Comparison of ENCODE assay signal across 12 cellular contexts in genomic region chr13:39565036-39565949, GRCh38. TPM values are rescaled to one million over a fixed set of nuclear protein-coding genes. Genes with fewer than 3 reads are reported as not detected.
DNase-seq lines count a peak whose midpoint lies in the region; TF ChIP-seq lines count a peak whose summit lies in the region.
"Had no signal": no experiment of that assay in that cellular context is flagged by ENCODE, and none has a peak within 500 bp of the region (broad histone marks: within the 10 kb centered on the region; RNA-seq: fewer than 3 reads in every experiment).

No MANE protein-coding gene starts in this region.

- CTCF ChIA-PET in A673 (lab: Charles Lee): no interaction called here
- CTCF ChIA-PET in activated CD4-positive, alpha-beta memory T cell treated with anti-CD3 and anti-CD28 coated beads for 36 hours (lab: Charles Lee): no interaction called here

- intact Hi-C loops in A673 (cut with micrococcal nuclease; ENCODE audit: unreplicated experiment): no loop called here
- intact Hi-C loops in vagina (cut with DNase I): no loop called here
- intact Hi-C loops in esophagus muscularis mucosa (cut with DNase I): no loop called here
- intact Hi-C loops in activated CD4-positive, alpha-beta memory T cell treated with anti-CD3 and anti-CD28 coated beads for 36 hours (cut with micrococcal nuclease): no loop called here

- H3K27me3 Mint-ChIP-seq in activated CD4-positive, alpha-beta memory T cell treated with anti-CD3 and anti-CD28 coated beads for 36 hours: peaks cover 5% of the 10 kb centered on the region

- TF ChIP-seq CTCF in A673 (conservative IDR thresholded peaks at IDR 0.05; ENCODE audit: low read depth, low read length) (no peak), cardiac fibroblast (IDR thresholded peaks at IDR 0.05; ENCODE audit: low read depth, low read length) (no peak), vagina (IDR thresholded peaks at IDR 0.05) (no peak), esophagus muscularis mucosa (IDR thresholded peaks at IDR 0.05) (no peak)

- POLR2A ChIA-PET in A673 (lab: Charles Lee; ENCODE audit: low non-redundant PET): no interaction called here
- POLR2A ChIA-PET in activated CD4-positive, alpha-beta memory T cell treated with anti-CD3 and anti-CD28 coated beads for 36 hours (lab: Charles Lee): no interaction called here

- H3K9me3 Mint-ChIP-seq in activated CD4-positive, alpha-beta memory T cell treated with anti-CD3 and anti-CD28 coated beads for 36 hours: no peaks in the 10 kb centered on the region

- H3K4me1 Mint-ChIP-seq in activated CD4-positive, alpha-beta memory T cell treated with anti-CD3 and anti-CD28 coated beads for 36 hours (ENCODE audit: low read depth): peaks cover 7% of the 10 kb centered on the region
- H3K4me1 Mint-ChIP-seq: CD14-positive monocyte had no signal

- H3K4me1 ChIP-seq in A673 (ENCODE audit: insufficient read depth, low read length, poor library complexity, severe bottlenecking) (peaks cover 43% of the 10 kb centered on the region), HUES64 (ENCODE audit: insufficient read depth, low read length) (peaks cover 44% of the 10 kb centered on the region), vagina (no peaks in the 10 kb centered on the region), esophagus muscularis mucosa (peaks cover 25 to 36% (median 28%) of the 10 kb centered on the region in 4 donors)

- H3K27me3 ChIP-seq in A673 (replicated peaks; ENCODE audit: insufficient read depth, low read depth, low read length, poor library complexity) (no peaks in the 10 kb centered on the region), HUES64 (ENCODE audit: insufficient read depth, low read length) (no peaks in the 10 kb centered on the region), vagina (no peaks in the 10 kb centered on the region), esophagus muscularis mucosa (no peaks in the 10 kb centered on the region)
- H3K27me3 ChIP-seq: sigmoid colon, tibial artery had no signal

- WGBS in HUES64: 19% methylated on average over 4 of the region's 6 CpGs
- WGBS in esophagus muscularis mucosa: 52% methylated on average over 6 of the region's 6 CpGs

- H3K9me3 ChIP-seq in A673 (ENCODE audit: low read depth, low read length, poor library complexity, severe bottlenecking) (no peaks in the 10 kb centered on the region), HUES64 (ENCODE audit: insufficient read depth, low read depth, low read length) (no peaks in the 10 kb centered on the region), vagina (no peaks in the 10 kb centered on the region), esophagus muscularis mucosa (no peaks in the 10 kb centered on the region)
- H3K9me3 ChIP-seq: sigmoid colon, tibial artery had no signal

- H3K36me3 ChIP-seq in A673 (ENCODE audit: insufficient read depth, low read length, poor library complexity, severe bottlenecking) (no peaks in the 10 kb centered on the region), HUES64 (ENCODE audit: insufficient read depth, low read length) (no peaks in the 10 kb centered on the region), vagina (no peaks in the 10 kb centered on the region), esophagus muscularis mucosa (no peaks in the 10 kb centered on the region)
- H3K36me3 ChIP-seq: sigmoid colon, tibial artery had no signal

- TF ChIP-seq POLR2A in vagina (IDR thresholded peaks at IDR 0.05): no peak
- no peak for TF ChIP-seq POLR2A in esophagus muscularis mucosa (IDR thresholded peaks at IDR 0.05; ENCODE audit: low read depth)

- peak overlapping the region; percentile 77 for H3K27ac ChIP-seq in A673 (ENCODE audit: low read depth, low read length, poor library complexity, severe bottlenecking)
- peak overlapping the region; percentile 88 for H3K27ac ChIP-seq in HUES64 (ENCODE audit: low read depth, low read length)
- H3K27ac ChIP-seq in vagina: no peak overlapping the region
- no peak overlapping the region for H3K27ac ChIP-seq in esophagus muscularis mucosa (replicated peaks in 1 of 4)

- no peak overlapping the region for H3K27ac Mint-ChIP-seq in activated CD4-positive, alpha-beta memory T cell treated with anti-CD3 and anti-CD28 coated beads for 36 hours
- H3K27ac Mint-ChIP-seq: CD14-positive monocyte had no signal

- no peak overlapping the region for H3K4me3 Mint-ChIP-seq in activated CD4-positive, alpha-beta memory T cell treated with anti-CD3 and anti-CD28 coated beads for 36 hours
- H3K4me3 Mint-ChIP-seq: CD14-positive monocyte had no signal

- H3K4me3 ChIP-seq in A673 (ENCODE audit: low read depth, low read length, poor library complexity, severe bottlenecking): peak overlapping the region; percentile 15
- peak overlapping the region; percentile 30 for H3K4me3 ChIP-seq in HUES64 (ENCODE audit: low read length)
- peak overlapping the region in 1 of 2 donors; percentile 9 for H3K4me3 ChIP-seq in cardiac fibroblast (replicated peaks in 1 of 2; ENCODE audit: low read depth in 2 of 2, low read length in 2 of 2)
- no peak overlapping the region for H3K4me3 ChIP-seq in vagina
- no peak overlapping the region for H3K4me3 ChIP-seq in esophagus muscularis mucosa
- H3K4me3 ChIP-seq: K562 had no signal

- no TSS peak for BruUV-seq in A673 (replicated peaks; lab: Mats Ljungman, UMichigan)

- DNase-seq in A673 (ENCODE audit: low spot score): peak; percentile 82
- peak; percentile 92 to 94 for DNase-seq in cardiac fibroblast (ENCODE audit: low read depth in 2 of 2)
- peak; percentile 85 for DNase-seq in kidney glomerular epithelial cell (lab: John Stamatoyannopoulos, UW)
- no peak for DNase-seq in vagina (ENCODE audit: extremely low spot score in 2 of 2)
- no peak for DNase-seq in esophagus muscularis mucosa (ENCODE audit: extremely low spot score)
- DNase-seq in DMS114 treated with DMSO at 0.1 percent for 48 hours (lab: John Stamatoyannopoulos, UW; ENCODE audit: unreplicated experiment): no peak
- no peak for DNase-seq in activated CD4-positive, alpha-beta memory T cell treated with anti-CD3 and anti-CD28 coated beads for 36 hours
- DNase-seq: sigmoid colon, tibial artery had no signal

- H3K36me3 Mint-ChIP-seq in activated CD4-positive, alpha-beta memory T cell treated with anti-CD3 and anti-CD28 coated beads for 36 hours: no peaks in the 10 kb centered on the region
- H3K36me3 Mint-ChIP-seq: CD14-positive monocyte had no signal

- TF ChIP-seq EP300 in esophagus muscularis mucosa (IDR thresholded peaks at IDR 0.05): no peak

- H3K9ac ChIP-seq in HUES64 (ENCODE audit: low read depth, low read length): peak overlapping the region; percentile 63; the same call in 1 of the 2 replicates

RNA-seq across cellular contexts. Expression of gene LHFPL6, which starts 37.7 kb away (rescaled TPM):
- 63.9 and 72.1 TPM in 2 replicates for total RNA-seq in A673 (2021)
- 8.4 TPM for polyA plus RNA-seq in HUES64 (2013, experiment 1 of 2)
- polyA plus RNA-seq in HUES64 (2013, experiment 2 of 2): 10.1 TPM
- 54.8 TPM for total RNA-seq in vagina
- 10 to 100 TPM; 55.6 to 75.9 (median 72.0) TPM for total RNA-seq in esophagus muscularis mucosa
- 1 to 10 TPM; 2.7 to 3.0 TPM for total RNA-seq in activated CD4-positive, alpha-beta memory T cell treated with anti-CD3 and anti-CD28 coated beads for 36 hours
- polyA plus RNA-seq: K562 had no signal

Comparison
In these comparisons a context has a peak if more than half of its experiments do, and no peak if none do; other contexts are left out.
1. DNase-seq: peak in A673 (single experiment), cardiac fibroblast (2 of 2) and kidney glomerular epithelial cell (single experiment); none in vagina (0 of 2), esophagus muscularis mucosa (single experiment), DMS114 treated with DMSO at 0.1 percent for 48 hours (single experiment) and activated CD4-positive, alpha-beta memory T cell treated with anti-CD3 and anti-CD28 coated beads for 36 hours (single experiment).
2. H3K27ac ChIP-seq: peak in A673 (single experiment) and HUES64 (single experiment); none in vagina (single experiment) and esophagus muscularis mucosa (0 of 4).
3. H3K4me3 ChIP-seq: peak in A673 (single experiment) and HUES64 (single experiment); none in vagina (0 of 2) and esophagus muscularis mucosa (0 of 4).
4. RNA of gene LHFPL6, which starts 37.7 kb away (total RNA-seq): 55.6 to 75.9 TPM in esophagus muscularis mucosa, 63.9 to 72.1 TPM in A673 and 54.8 TPM in vagina (single experiment); 2.7 to 3.0 TPM in activated CD4-positive, alpha-beta memory T cell treated with anti-CD3 and anti-CD28 coated beads for 36 hours; every median in the first group is over 10 times any median in the second.